In genomic region chr3:129837057-129837631, GRCh38 we compare ENCODE assay signal across 1 cellular context.
TF ChIP-seq lines count a peak whose summit lies in the region.

No MANE protein-coding gene starts in this region.

TF ChIP-seq in SK-N-SH, 30 proteins besides CTCF, POLR2A, EP300 and RAD21 (continued from another document):
- TF ChIP-seq TAF1 (IDR thresholded peaks at IDR 0.05; ENCODE audit: borderline replicate concordance, low read depth, low read length) (no peak), FOXM1 (IDR thresholded peaks at IDR 0.05; ENCODE audit: low read depth) (no peak)
